In the genomic region with DNA sequence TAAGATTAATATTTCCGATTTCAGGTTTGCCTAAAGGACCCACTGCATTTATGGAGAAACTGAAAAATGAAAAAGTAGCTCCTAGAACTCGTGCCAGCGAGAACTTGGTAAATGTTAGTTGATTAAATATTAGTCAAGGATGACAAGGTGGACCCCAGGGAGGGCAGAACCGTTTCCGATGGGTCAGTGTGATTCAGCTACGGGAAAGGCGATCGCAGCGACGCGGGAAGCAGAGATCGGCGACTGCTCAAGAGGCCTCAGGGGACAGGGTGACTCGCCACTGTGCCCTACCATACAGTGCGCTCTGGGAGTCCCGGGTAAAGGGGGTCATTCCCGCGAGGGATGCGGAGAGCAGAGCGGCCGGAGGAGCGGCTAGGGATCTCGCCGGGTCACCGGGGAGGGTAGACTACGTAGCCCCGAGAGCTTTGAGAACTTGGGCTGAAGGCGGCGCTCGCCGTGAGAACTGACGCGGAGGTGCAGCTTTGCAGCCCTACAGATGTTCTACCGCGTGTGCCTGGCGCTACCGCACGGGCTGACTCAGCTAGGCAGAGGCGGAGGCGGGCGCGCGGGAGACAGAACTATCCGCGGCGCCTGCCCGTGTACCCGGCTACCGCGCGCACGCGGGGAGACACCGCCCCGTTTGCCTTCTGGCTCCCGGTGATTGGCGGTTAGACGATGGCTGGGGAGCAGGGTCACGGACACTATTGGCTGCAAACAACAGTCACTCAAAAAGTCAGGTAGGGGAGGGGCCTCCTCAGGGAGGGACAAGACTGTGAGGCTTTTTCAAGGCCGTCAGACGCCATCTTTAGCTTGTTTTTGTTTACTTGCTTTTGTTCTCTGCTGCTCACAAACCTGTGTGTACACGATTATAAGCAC, we compare ENCODE assay signal across 8 cellular contexts. TPM values are rescaled to one million over a fixed set of nuclear protein-coding genes. Genes with fewer than 3 reads are reported as not detected.
DNase-seq lines count a peak whose midpoint lies in the region; ATAC-seq and TF ChIP-seq lines count a peak whose summit lies in the region.

No MANE protein-coding gene starts in this region.

- ATAC-seq in GM19328 (IDR thresholded peaks at IDR 0.05; ENCODE audit: unreplicated experiment) (peak; percentile 98), HG03520 (IDR thresholded peaks at IDR 0.05; ENCODE audit: unreplicated experiment) (peak; percentile 95)

- H3K9me3 ChIP-seq in liver (ENCODE audit: control insufficient read depth in 4 of 4, low read length in 3 of 4): no peaks in the 10 kb centered on the region

- H3K9ac ChIP-seq in liver (ENCODE audit: low read depth in 1 of 2, low read length in 2 of 2): peak overlapping the region; percentile 73 to 94

- no peaks in the 10 kb centered on the region for H3K36me3 ChIP-seq in liver (ENCODE audit: control insufficient read depth in 4 of 4, insufficient read depth in 3 of 4, low read depth in 1 of 4, low read length in 3 of 4)

- no peaks in the 10 kb centered on the region for H3K27me3 ChIP-seq in liver (ENCODE audit: control insufficient read depth in 4 of 4, insufficient read depth in 4 of 4, low read length in 3 of 4)

- H3K4me3 ChIP-seq in liver (ENCODE audit: low read depth in 1 of 3, low read length in 3 of 3): peak overlapping the region; percentile 68 to 93 (median 90)

- under 1% methylated on average over 62 of the region's 62 CpGs for WGBS in liver

- H3K4me1 ChIP-seq in liver (ENCODE audit: control insufficient read depth in 4 of 4, insufficient read depth in 4 of 4, low read length in 3 of 4): peaks cover 5 to 14% (median 7%) of the 10 kb centered on the region in 4 donors

- TF ChIP-seq CTCF in C4-2B (conservative IDR thresholded peaks at IDR 0.05): no peak; the same call in 1 of the 2 replicates
- TF ChIP-seq CTCF in liver (IDR thresholded peaks at IDR 0.05; ENCODE audit: low read depth, low read length, missing input control): no peak

- TF ChIP-seq RAD21 in liver (IDR thresholded peaks at IDR 0.05): peak in 1 of 2 donors; percentile 18

- DNase-seq in NCI-H69 (lab: John Stamatoyannopoulos, UW): peak; percentile 99
- peak; percentile 84 to 95 for DNase-seq in activated CD4-positive, alpha-beta T cell treated with anti-CD3 and anti-CD28 coated beads, Interleukin-2, amount 50 U/mL, for 24 hours (ENCODE audit: low read depth in 1 of 2, low spot score in 1 of 2)
- peak; percentile 98 for DNase-seq in dermis blood vessel endothelial cell
- peak; percentile 98 for DNase-seq in stimulated activated CD4-positive, alpha-beta T cell treated with anti-CD3 and anti-CD28 coated beads, Interleukin-4, amount 100 ng/mL, for 24 hours

- H3K27ac ChIP-seq in C4-2B (peak overlapping the region; percentile 94), liver (ENCODE audit: low read depth in 1 of 2, low read length in 2 of 2) (peak overlapping the region; percentile 92 to 96)

TF ChIP-seq in liver, 16 proteins besides CTCF, POLR2A, EP300 and RAD21:
- TF ChIP-seq HNF4A (conservative IDR thresholded peaks at IDR 0.05): peak in 1 of 2 donors; percentile 16
- TF ChIP-seq NR2F2 (IDR thresholded peaks at IDR 0.05): peak; percentile 17
- TF ChIP-seq JUND (IDR thresholded peaks at IDR 0.05): peak in 1 of 2 donors; percentile 78
- TF ChIP-seq, protein P1, sequence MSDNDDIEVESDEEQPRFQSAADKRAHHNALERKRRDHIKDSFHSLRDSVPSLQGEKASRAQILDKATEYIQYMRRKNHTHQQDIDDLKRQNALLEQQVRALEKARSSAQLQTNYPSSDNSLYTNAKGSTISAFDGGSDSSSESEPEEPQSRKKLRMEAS (IDR thresholded peaks at IDR 0.05): peak; percentile 74
- no peak for TF ChIP-seq GABPA (IDR thresholded peaks at IDR 0.05 in 1 of 2, conservative IDR thresholded peaks at IDR 0.05 in 1 of 2)
- peak; percentile 92 for TF ChIP-seq REST (IDR thresholded peaks at IDR 0.05)
- TF ChIP-seq, protein P2, sequence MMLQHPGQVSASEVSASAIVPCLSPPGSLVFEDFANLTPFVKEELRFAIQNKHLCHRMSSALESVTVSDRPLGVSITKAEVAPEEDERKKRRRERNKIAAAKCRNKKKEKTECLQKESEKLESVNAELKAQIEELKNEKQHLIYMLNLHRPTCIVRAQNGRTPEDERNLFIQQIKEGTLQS (IDR thresholded peaks at IDR 0.05): no peak
- TF ChIP-seq RXRA (IDR thresholded peaks at IDR 0.05): peak in 1 of 2 donors; percentile 31
- TF ChIP-seq TAF1 (conservative IDR thresholded peaks at IDR 0.05): peak; percentile 83
- TF ChIP-seq YY1 (IDR thresholded peaks at IDR 0.05): peak; percentile 98
- TF ChIP-seq, protein P3, sequence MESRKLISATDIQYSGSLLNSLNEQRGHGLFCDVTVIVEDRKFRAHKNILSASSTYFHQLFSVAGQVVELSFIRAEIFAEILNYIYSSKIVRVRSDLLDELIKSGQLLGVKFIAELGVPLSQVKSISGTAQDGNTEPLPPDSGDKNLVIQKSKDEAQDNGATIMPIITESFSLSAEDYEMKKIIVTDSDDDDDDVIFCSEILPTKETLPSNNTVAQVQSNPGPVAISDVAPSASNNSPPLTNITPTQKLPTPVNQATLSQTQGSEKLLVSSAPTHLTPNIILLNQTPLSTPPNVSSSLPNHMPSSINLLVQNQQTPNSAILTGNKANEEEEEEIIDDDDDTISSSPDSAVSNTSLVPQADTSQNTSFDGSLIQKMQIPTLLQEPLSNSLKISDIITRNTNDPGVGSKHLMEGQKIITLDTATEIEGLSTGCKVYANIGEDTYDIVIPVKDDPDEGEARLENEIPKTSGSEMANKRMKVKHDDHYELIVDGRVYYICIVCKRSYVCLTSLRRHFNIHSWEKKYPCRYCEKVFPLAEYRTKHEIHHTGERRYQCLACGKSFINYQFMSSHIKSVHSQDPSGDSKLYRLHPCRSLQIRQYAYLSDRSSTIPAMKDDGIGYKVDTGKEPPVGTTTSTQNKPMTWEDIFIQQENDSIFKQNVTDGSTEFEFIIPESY (IDR thresholded peaks at IDR 0.05): peak; percentile 76
- TF ChIP-seq HNF4G (IDR thresholded peaks at IDR 0.05): no peak
- no peak for TF ChIP-seq FOXA2 (IDR thresholded peaks at IDR 0.05)
- TF ChIP-seq FOXA1 (IDR thresholded peaks at IDR 0.05): no peak
- peak; percentile 94 for TF ChIP-seq SP1 (IDR thresholded peaks at IDR 0.05)
- no peak for TF ChIP-seq EGR1 (IDR thresholded peaks at IDR 0.05; ENCODE audit: low read depth in 2 of 2)

RNA-seq across cellular contexts. Expression of gene C14orf93, which starts 3.2 kb away (rescaled TPM):
- total RNA-seq in dermis blood vessel endothelial cell (6.8 and 10.6 TPM in 2 replicates), liver (1 to 10 TPM; 3.8 to 7.1 TPM)
- polyA plus RNA-seq in liver: 1 to 10 TPM; 2.1 to 3.0 TPM

RNA-seq across cellular contexts. Expression of gene AJUBA, which starts 24.4 kb away (rescaled TPM):
- total RNA-seq in dermis blood vessel endothelial cell (49.3 and 80.8 TPM in 2 replicates), liver (10 to 100 TPM; 15.9 to 34.9 TPM)
- 10 to 100 TPM; 15.5 to 23.4 TPM for polyA plus RNA-seq in liver

RNA-seq across cellular contexts. Expression of gene PSMB5, which starts 27.9 kb away (rescaled TPM):
- total RNA-seq in dermis blood vessel endothelial cell (271 and 319 TPM in 2 replicates), liver (10 to 100 TPM; 74.0 to 88.2 TPM)
- 100 to 1,000 TPM; 102 to 152 TPM for polyA plus RNA-seq in liver

RNA-seq across cellular contexts. Expression of gene PSMB11, which starts 35.2 kb away (rescaled TPM):
- total RNA-seq in dermis blood vessel endothelial cell (not detected in 2 replicates), liver (not detected)
- not detected for polyA plus RNA-seq in liver

RNA-seq across cellular contexts. Expression of gene HAUS4, which starts 49.9 kb away (rescaled TPM):
- total RNA-seq in dermis blood vessel endothelial cell: 39.8 and 46.3 TPM in 2 replicates
- 10 to 100 TPM; 11.9 to 32.8 TPM for total RNA-seq in liver
- 1 to 10 TPM; 5.8 to 7.9 TPM for polyA plus RNA-seq in liver

Comparison
In these comparisons a context has a peak if more than half of its experiments do, and no peak if none do; other contexts are left out.
1. Peak in every context shown above with its lines: DNase-seq, ATAC-seq, H3K4me3 ChIP-seq and H3K27ac ChIP-seq.